Comparison of ENCODE assay signal across 28 cellular contexts in the genomic region with DNA sequence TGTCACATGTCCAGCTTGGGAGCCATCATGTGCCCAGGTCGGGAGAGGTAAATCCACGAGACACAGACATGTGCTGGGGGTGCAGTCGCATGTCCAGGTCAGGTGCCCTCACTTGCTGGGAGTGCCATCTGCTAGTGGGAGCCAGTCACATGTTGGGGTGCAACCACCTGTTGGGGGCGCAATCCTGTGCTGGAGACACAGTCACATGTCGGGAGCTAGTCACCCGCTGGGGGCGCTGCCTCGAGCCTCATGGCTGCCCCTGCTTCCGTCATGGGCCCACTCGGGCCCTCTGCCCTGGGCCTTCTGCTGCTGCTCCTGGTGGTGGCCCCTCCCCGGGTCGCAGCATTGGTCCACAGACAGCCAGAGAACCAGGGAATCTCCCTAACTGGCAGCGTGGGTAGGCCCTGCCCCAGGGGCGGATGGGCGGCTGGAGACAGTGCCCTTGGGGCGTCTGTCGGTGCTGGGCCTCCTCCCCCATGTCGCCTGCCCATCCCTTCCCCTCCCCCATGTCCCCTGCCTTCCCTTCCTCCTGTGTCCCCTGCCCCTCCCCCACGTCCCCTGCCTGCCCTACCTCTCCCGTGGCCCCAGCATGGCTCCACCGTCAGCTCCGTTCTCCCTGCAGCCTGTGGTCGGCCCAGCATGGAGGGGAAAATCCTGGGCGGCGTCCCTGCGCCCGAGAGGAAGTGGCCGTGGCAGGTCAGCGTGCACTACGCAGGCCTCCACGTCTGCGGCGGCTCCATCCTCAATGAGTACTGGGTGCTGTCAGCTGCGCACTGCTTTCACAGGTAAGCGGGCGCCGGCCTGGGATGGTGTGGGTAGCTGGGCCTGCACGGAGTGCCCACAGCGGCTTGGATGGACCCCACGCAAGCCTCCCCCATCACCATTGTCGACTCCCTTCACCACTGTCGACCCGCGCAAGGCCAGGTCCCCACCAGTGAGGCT. TPM values are rescaled to one million over a fixed set of nuclear protein-coding genes. Genes with fewer than 3 reads are reported as not detected.
A peak's percentile ranks its signal among the peaks of the same experiment; 100 is the strongest.
DNase-seq lines count a peak whose midpoint lies in the region; ATAC-seq, FAIRE-seq and TF ChIP-seq lines count a peak whose summit lies in the region.
"Had no signal": no experiment of that assay in that cellular context is flagged by ENCODE, and none has a peak within 500 bp of the region (broad histone marks: within the 10 kb centered on the region; RNA-seq: fewer than 3 reads in every experiment).

A gene (plus strand): TSS at position 208 of the 942 bp plus-strand sequence. CDS start 42 bp downstream, at position 250.

- TF ChIP-seq POLR2A in HepG2 (IDR thresholded peaks at IDR 0.05; ENCODE audit: insufficient read depth in 1 of 2, low read depth in 2 of 2, low read length in 2 of 2) = no peak

- H3K36me3 ChIP-seq in mammary epithelial cell (ENCODE audit: insufficient read depth, low read length) = no peaks in the 10 kb centered on the region
- H3K36me3 ChIP-seq in HepG2 (replicated peaks in 1 of 2; ENCODE audit: control insufficient read depth in 1 of 2, insufficient read depth in 2 of 2, low read length in 2 of 2) = no peaks in the 10 kb centered on the region
- H3K36me3 ChIP-seq in brain microvascular endothelial cell (replicated peaks) = no peaks in the 10 kb centered on the region
- H3K36me3 ChIP-seq in left ventricle myocardium inferior = no peaks in the 10 kb centered on the region
- H3K36me3 ChIP-seq: SJSA1 had no signal

- H3K4me2 ChIP-seq in mammary epithelial cell (ENCODE audit: insufficient read depth, low read depth, low read length) (no peak within 1 kb of the TSS), HepG2 (ENCODE audit: low read depth, low read length) (no peak within 1 kb of the TSS)

- H4K20me1 ChIP-seq in mammary epithelial cell (ENCODE audit: insufficient read depth, low read length) = no peaks in the 10 kb centered on the region
- H4K20me1 ChIP-seq in HepG2 (ENCODE audit: insufficient read depth, low read length) = no peaks in the 10 kb centered on the region

- FAIRE-seq in HepG2 (lab: Jason Lieb, UNC) = no peak
- FAIRE-seq: G401.6, RCC 7860 had no signal

- no peaks in the 10 kb centered on the region for H3K4me1 ChIP-seq in mammary epithelial cell (ENCODE audit: insufficient read depth, low read length)
- H3K4me1 ChIP-seq in HepG2 (ENCODE audit: insufficient read depth, low read length) = no peaks in the 10 kb centered on the region
- H3K4me1 ChIP-seq in left ventricle myocardium inferior = no peaks in the 10 kb centered on the region
- H3K4me1 ChIP-seq: SJSA1 had no signal

- ATAC-seq in WTC11 (no peak), HepG2 (no peak)

- H3K27me3 Mint-ChIP-seq in MCF 10A (ENCODE audit: insufficient read depth, unreplicated experiment) (peaks cover 9% of the 10 kb centered on the region), WTC11 (ENCODE audit: low read depth) (peaks cover 11% of the 10 kb centered on the region; the same call in 1 of the 2 replicates)
- H3K27me3 Mint-ChIP-seq: CD8-positive, alpha-beta memory T cell had no signal

- 88% methylated on average over 21 of the region's 44 CpGs for WGBS in mammary epithelial cell (ENCODE audit: low coverage, missing lambda C conversion rate)
- 52% methylated on average over 12 of the region's 44 CpGs for WGBS in HepG2 (ENCODE audit: low lambda C conversion rate)

- DNase-seq in MCF 10A (ENCODE audit: unreplicated experiment) (no peak), mammary epithelial cell (no peak), WTC11 (ENCODE audit: low spot score) (no peak), HepG2 (ENCODE audit: low spot score) (no peak), GM10248 (ENCODE audit: extremely low spot score) (no peak), brain microvascular endothelial cell (no peak), A172 (ENCODE audit: low spot score) (no peak), left ventricle myocardium inferior (no peak)
- DNase-seq: 8988T; AML-193; C1 segment of cervical spinal cord; Calu3; CD8-positive, alpha-beta memory T cell; H9; Kasumi-1; MM.1S; NCI-H1048; NCI-H1417 treated with DMSO at 0.1 percent for 48 hours; NCI-H187; NCI-H2107; T-helper 1 cell had no signal

- no peak within 1 kb of the TSS for H2AFZ ChIP-seq in mammary epithelial cell (ENCODE audit: low read depth, low read length)
- no peak within 1 kb of the TSS for H2AFZ ChIP-seq in HepG2 (ENCODE audit: low read length)

- H3K27ac Mint-ChIP-seq in MCF 10A (ENCODE audit: low read depth, unreplicated experiment) = no peak within 1 kb of the TSS
- H3K27ac Mint-ChIP-seq in WTC11 = no peak within 1 kb of the TSS
- H3K27ac Mint-ChIP-seq: H9 had no signal

- TF ChIP-seq RAD21 in HepG2 (CRISPR knock-in tag; IDR thresholded peaks at IDR 0.05) = no peak

- BruUV-seq in MCF 10A (replicated peaks; lab: Mats Ljungman, UMichigan) (no TSS peak), mammary epithelial cell (replicated peaks; lab: Mats Ljungman, UMichigan) (no TSS peak), HepG2 (replicated peaks; lab: Mats Ljungman, UMichigan) (no TSS peak)

- H3K27ac ChIP-seq in mammary epithelial cell (ENCODE audit: insufficient read depth, low read depth, low read length) = no peak within 1 kb of the TSS
- H3K27ac ChIP-seq in HepG2 (ENCODE audit: extremely low read length, insufficient read depth, low read length) = no peak within 1 kb of the TSS
- H3K27ac ChIP-seq in brain microvascular endothelial cell = no peak within 1 kb of the TSS
- no peak within 1 kb of the TSS for H3K27ac ChIP-seq in left ventricle myocardium inferior (replicated peaks)
- H3K27ac ChIP-seq: SJSA1 had no signal

- H3K9me3 Mint-ChIP-seq in MCF 10A (ENCODE audit: unreplicated experiment) (peaks cover 8% of the 10 kb centered on the region), WTC11 (peaks cover 59% of the 10 kb centered on the region)

- in situ Hi-C loops in mammary epithelial cell (cut with MboI; ENCODE audit: low sequenced_read_pairs in 2 of 2) = no loop called here
- in situ Hi-C loops in HepG2 (cut with HindIII; ENCODE audit: extremely low pct_ligation_motif_present, low pct_unique_long_range_greater_than_20kb) = no loop called here
- in situ Hi-C loops in brain microvascular endothelial cell (cut with HindIII; ENCODE audit: low pct_ligation_motif_present, low sequenced_read_pairs) = no loop called here

- H3K4me1 Mint-ChIP-seq in MCF 10A (ENCODE audit: insufficient read depth, unreplicated experiment) (no peaks in the 10 kb centered on the region), WTC11 (no peaks in the 10 kb centered on the region)
- H3K4me1 Mint-ChIP-seq: H9 had no signal

- H3K36me3 Mint-ChIP-seq in MCF 10A (ENCODE audit: insufficient read depth, unreplicated experiment) = no peaks in the 10 kb centered on the region
- peaks cover 33% of the 10 kb centered on the region for H3K36me3 Mint-ChIP-seq in WTC11

- TF ChIP-seq EP300 in HepG2 (IDR thresholded peaks at IDR 0.05; ENCODE audit: low read depth in 2 of 2, low read length in 2 of 2) (no peak), HepG2 (CRISPR knock-in tag; IDR thresholded peaks at IDR 0.05; ENCODE audit: borderline replicate concordance) (no peak)

- POLR2A ChIA-PET in MCF 10A (lab: Yijun Ruan, JAX) = interaction anchor here (2.4 kb wide), 1 partner anchor 9 kb away, joined by 16 read pairs; no protein-coding TSS in a partner anchor
- POLR2A ChIA-PET in WTC11 (lab: Charles Lee) = no interaction called here
- POLR2A ChIA-PET in HepG2 (lab: Yijun Ruan, JAX) = no interaction called here
- POLR2A ChIA-PET in GM10248 (lab: Yijun Ruan, JAX) = no interaction called here

- CTCF ChIA-PET in MCF 10A (lab: Yijun Ruan, JAX) (interaction anchor here (0.6 to 1.2 kb wide), 3 partner anchors 62 to 1268 kb away, joined by 3 to 4 read pairs (median 4); no protein-coding TSS in a partner anchor), mammary epithelial cell (lab: Charles Lee; ENCODE audit: low non-redundant PET) (no interaction called here), WTC11 (lab: Charles Lee) (interaction anchor here (1.0 kb wide), 1 partner anchor 11 kb away, joined by 4 read pairs; no protein-coding TSS in a partner anchor), HepG2 (lab: Yijun Ruan, JAX; ENCODE audit: low intra/inter-chr PET ratio, low total read pairs) (no interaction called here), GM10248 (lab: Yijun Ruan, JAX) (no interaction called here)

- TF ChIP-seq CTCF in MCF 10A (IDR thresholded peaks at IDR 0.05; ENCODE audit: unreplicated experiment) (peak; percentile 9), mammary epithelial cell (conservative IDR thresholded peaks at IDR 0.05 in 1 of 2, IDR thresholded peaks at IDR 0.05 in 1 of 2; ENCODE audit: extremely low read depth in 1 of 2, insufficient read depth in 1 of 2, low read depth in 1 of 2, low read length in 2 of 2) (no peak), WTC11 (IDR thresholded peaks at IDR 0.05) (no peak), HepG2 (CRISPR knock-in tag; IDR thresholded peaks at IDR 0.05) (no peak), GM10248 (IDR thresholded peaks at IDR 0.05; ENCODE audit: control extremely low read depth, extremely low read depth, low read depth, missing control alignments) (no peak), brain microvascular endothelial cell (IDR thresholded peaks at IDR 0.05; ENCODE audit: low read depth, low read length, missing control alignments) (no peak), left ventricle myocardium inferior (IDR thresholded peaks at IDR 0.05; ENCODE audit: borderline replicate concordance) (no peak)

- dilution Hi-C loops in mammary epithelial cell (cut with HindIII; ENCODE audit: low sequenced_read_pairs) = no loop called here

- H3K79me2 ChIP-seq in mammary epithelial cell (ENCODE audit: insufficient read depth, low read length) (no peaks in the 10 kb centered on the region), HepG2 (ENCODE audit: insufficient read depth, low read length) (no peaks in the 10 kb centered on the region)

- H3K4me3 ChIP-seq in mammary epithelial cell (replicated peaks in 1 of 3; ENCODE audit: insufficient read depth in 1 of 3, low read depth in 2 of 3, low read length in 3 of 3) (no peak within 1 kb of the TSS), HepG2 (replicated peaks in 1 of 3; ENCODE audit: insufficient read depth in 1 of 3, low read depth in 2 of 3, low read length in 3 of 3) (no peak within 1 kb of the TSS), brain microvascular endothelial cell (ENCODE audit: low read depth, low read length) (no peak within 1 kb of the TSS), left ventricle myocardium inferior (no peak within 1 kb of the TSS)
- H3K4me3 ChIP-seq: SJSA1 had no signal

- H3K9me3 ChIP-seq in mammary epithelial cell (replicated peaks; ENCODE audit: insufficient read depth, low read length) (peaks cover 9% of the 10 kb centered on the region), HepG2 (ENCODE audit: low read length) (peaks cover 23% of the 10 kb centered on the region), left ventricle myocardium inferior (replicated peaks) (peaks cover 34% of the 10 kb centered on the region)

- H3K27me3 ChIP-seq in mammary epithelial cell (ENCODE audit: insufficient read depth, low read length) (no peaks in the 10 kb centered on the region), HepG2 (ENCODE audit: control insufficient read depth in 1 of 2, insufficient read depth in 2 of 2, low read length in 2 of 2) (no peaks in the 10 kb centered on the region), brain microvascular endothelial cell (replicated peaks) (no peaks in the 10 kb centered on the region), left ventricle myocardium inferior (ENCODE audit: low read depth) (no peaks in the 10 kb centered on the region)

- H3K9ac ChIP-seq in mammary epithelial cell (ENCODE audit: insufficient read depth, low read length) (no peak within 1 kb of the TSS), HepG2 (ENCODE audit: insufficient read depth, low read depth, low read length) (no peak within 1 kb of the TSS)

- intact Hi-C loops in MCF 10A (cut with micrococcal nuclease) (no loop called here), mammary epithelial cell (cut with micrococcal nuclease) (no loop called here), HepG2 (cut with micrococcal nuclease; ENCODE audit: unreplicated experiment) (no loop called here), left ventricle myocardium inferior (cut with micrococcal nuclease) (no loop called here)

- H3K4me3 Mint-ChIP-seq in MCF 10A (ENCODE audit: unreplicated experiment) (no peak within 1 kb of the TSS), WTC11 (no peak within 1 kb of the TSS)
- H3K4me3 Mint-ChIP-seq: H9 had no signal

RNA-seq across cellular contexts. Expression of the gene that starts here (rescaled TPM):
- not detected in 2 replicates for total RNA-seq in MCF 10A (2022)
- total RNA-seq in mammary epithelial cell = not detected
- not detected for polyA plus RNA-seq in mammary epithelial cell
- not detected for polyA minus RNA-seq in mammary epithelial cell
- total RNA-seq in WTC11 (2021) = not detected in 3 replicates
- not detected in 2 replicates for total RNA-seq in HepG2 (2016; rRNA removed; fragmentation: Illumina TruSeq; extraction: Trizol)
- not detected in 2 replicates for total RNA-seq in HepG2 (2016; cell fraction: cytosol; rRNA removed; fragmentation: Illumina TruSeq; extraction: Trizol; ENCODE audit: low read depth)
- not detected in 2 replicates for total RNA-seq in HepG2 (2016; cell fraction: insoluble cytoplasmic fraction; rRNA removed; fragmentation: Illumina TruSeq; extraction: Trizol)
- total RNA-seq in HepG2 (2016; cell fraction: membrane; rRNA removed; fragmentation: Illumina TruSeq; extraction: Trizol) = not detected in 2 replicates
- not detected in 2 replicates for total RNA-seq in HepG2 (2016; cell fraction: nucleus; rRNA removed; fragmentation: Illumina TruSeq; extraction: Trizol)
- polyA plus RNA-seq in HepG2 (2011; rRNA removed) = not detected in 2 replicates
- not detected in 2 replicates for polyA plus RNA-seq in HepG2 (2011; cell fraction: cytosol; rRNA removed)
- not detected in 2 replicates for polyA plus RNA-seq in HepG2 (2011; cell fraction: nucleus; rRNA removed)
- polyA plus RNA-seq in HepG2 (2012) = not detected in 2 replicates
- not detected in 2 replicates for polyA plus RNA-seq in HepG2 (2016; cell fraction: cytosol; fragmentation: Illumina TruSeq; extraction: Trizol; ENCODE audit: low read depth)
- polyA plus RNA-seq in HepG2 (2016; cell fraction: insoluble cytoplasmic fraction; fragmentation: Illumina TruSeq; extraction: Trizol; ENCODE audit: low read depth) = not detected in 2 replicates
- not detected in 2 replicates for polyA plus RNA-seq in HepG2 (2016; cell fraction: membrane; fragmentation: Illumina TruSeq; extraction: Trizol; ENCODE audit: low read depth)
- polyA plus RNA-seq in HepG2 (2016; cell fraction: nucleus; fragmentation: Illumina TruSeq; extraction: Trizol; ENCODE audit: insufficient read depth, low read depth) = not detected in 2 replicates
- polyA minus RNA-seq in HepG2 (2011; rRNA and poly(A)+ RNA removed; ENCODE audit: low replicate concordance) = not detected in 2 replicates
- polyA minus RNA-seq in HepG2 (2011; cell fraction: cytosol; rRNA and poly(A)+ RNA removed) = not detected in 2 replicates
- not detected in 2 replicates for polyA minus RNA-seq in HepG2 (2011; cell fraction: nucleus; rRNA and poly(A)+ RNA removed)
- total RNA-seq in A172 (2014; rRNA removed; shearing (Covaris generic)) = not detected in 2 replicates
- total RNA-seq in left ventricle myocardium inferior = not detected
- total RNA-seq: Calu3; CD8-positive, alpha-beta memory T cell; Daoy; H9; NCI-H460; OCI-LY7; SJSA1 had no signal
- polyA plus RNA-seq: AG04450; CD8-positive, alpha-beta memory T cell had no signal

Comparison
In these comparisons a context has a peak if more than half of its experiments do, and no peak if none do; other contexts are left out.
1. CTCF ChIA-PET loops: an anchor here in MCF 10A (0.6 to 1.2 kb wide) and WTC11 (1.0 kb wide); none called in mammary epithelial cell, HepG2 and GM10248.